Comparison of ENCODE assay signal across 8 cellular contexts in genomic region chr10:27099448-27099847, GRCh38. TPM values are rescaled to one million over a fixed set of nuclear protein-coding genes. Genes with fewer than 3 reads are reported as not detected.
DNase-seq lines count a peak whose midpoint lies in the region; ATAC-seq and TF ChIP-seq lines count a peak whose summit lies in the region.

No MANE protein-coding gene starts in this region.

- H3K27me3 Mint-ChIP-seq in activated T-cell treated with anti-CD3 and anti-CD28 coated beads, Interleukin-2, amount 50 U/mL, for 24 hours, result no peaks in the 10 kb centered on the region

- intact Hi-C loops in ascending aorta (cut with DNase I) (no loop called here), right lobe of liver (cut with DNase I) (no loop called here), tibial artery (cut with DNase I; ENCODE audit: low total_unique reads) (no loop called here)

- WGBS in right lobe of liver (ENCODE audit: insufficient coverage, low coverage, low lambda C conversion rate, missing lambda C conversion rate), result 48% methylated on average over 11 of the region's 11 CpGs

- no peak for TF ChIP-seq POLR2A in right lobe of liver (IDR thresholded peaks at IDR 0.05)

- peaks cover 43% of the 10 kb centered on the region for H3K4me1 Mint-ChIP-seq in activated T-cell treated with anti-CD3 and anti-CD28 coated beads, Interleukin-2, amount 50 U/mL, for 24 hours (ENCODE audit: low read depth)

- H3K9me3 ChIP-seq in ascending aorta (no peaks in the 10 kb centered on the region), right lobe of liver (no peaks in the 10 kb centered on the region), tibial artery (no peaks in the 10 kb centered on the region)

- peak overlapping the region; percentile 89 for H3K4me3 Mint-ChIP-seq in activated T-cell treated with anti-CD3 and anti-CD28 coated beads, Interleukin-2, amount 50 U/mL, for 24 hours

- no peak for ATAC-seq in right lobe of liver

- H3K27me3 ChIP-seq in ascending aorta (no peaks in the 10 kb centered on the region), right lobe of liver (no peaks in the 10 kb centered on the region), tibial artery (no peaks in the 10 kb centered on the region)

- H3K27ac ChIP-seq in ascending aorta, result peak overlapping the region; percentile 84 to 85
- peak overlapping the region in 1 of 3 donors; percentile 78 for H3K27ac ChIP-seq in right lobe of liver
- H3K27ac ChIP-seq in tibial artery, result peak overlapping the region; percentile 90 to 93

- H3K4me3 ChIP-seq in ascending aorta (peak overlapping the region; percentile 66 to 74), right lobe of liver (peak overlapping the region; percentile 65 to 95 (median 89)), tibial artery (peak overlapping the region; percentile 73 to 74)

- peaks cover 0 to 6% of the 10 kb centered on the region in 2 donors for H3K4me1 ChIP-seq in ascending aorta
- H3K4me1 ChIP-seq in right lobe of liver, result peaks cover 0 to 4% (median 0%) of the 10 kb centered on the region in 4 donors
- peaks cover 0 to 18% (median 9%) of the 10 kb centered on the region in 4 donors for H3K4me1 ChIP-seq in tibial artery

- no peak for TF ChIP-seq CTCF in ascending aorta (IDR thresholded peaks at IDR 0.05)
- no peak for TF ChIP-seq CTCF in right lobe of liver (IDR thresholded peaks at IDR 0.05)
- no peak for TF ChIP-seq CTCF in tibial artery (IDR thresholded peaks at IDR 0.05)

- no peak for DNase-seq in activated T-cell treated with anti-CD3 and anti-CD28 coated beads, Interleukin-2, amount 50 U/mL, for 24 hours
- DNase-seq in activated T-cell treated with anti-CD3 and anti-CD28 coated beads for 4 hours, result no peak
- no peak for DNase-seq in ascending aorta (ENCODE audit: low spot score in 2 of 2)
- DNase-seq in right lobe of liver, result no peak
- no peak for DNase-seq in tibial artery
- DNase-seq in central memory CD4-positive, alpha-beta T cell, result no peak
- no peak for DNase-seq in NCI-H748 (lab: John Stamatoyannopoulos, UW; ENCODE audit: unreplicated experiment)
- no peak for DNase-seq in SK-N-DZ (ENCODE audit: low spot score)

- peaks cover 17% of the 10 kb centered on the region for H3K36me3 Mint-ChIP-seq in activated T-cell treated with anti-CD3 and anti-CD28 coated beads, Interleukin-2, amount 50 U/mL, for 24 hours (ENCODE audit: low read depth)

- no peaks in the 10 kb centered on the region for H3K9me3 Mint-ChIP-seq in activated T-cell treated with anti-CD3 and anti-CD28 coated beads, Interleukin-2, amount 50 U/mL, for 24 hours

- H3K36me3 ChIP-seq in ascending aorta (no peaks in the 10 kb centered on the region), right lobe of liver (no peaks in the 10 kb centered on the region), tibial artery (no peaks in the 10 kb centered on the region)

- peak overlapping the region; percentile 98 for H3K27ac Mint-ChIP-seq in activated T-cell treated with anti-CD3 and anti-CD28 coated beads, Interleukin-2, amount 50 U/mL, for 24 hours

RNA-seq across cellular contexts. Expression of gene ANKRD26, which starts 0.8 kb away (rescaled TPM):
- total RNA-seq in ascending aorta (2.4 TPM), right lobe of liver (1 to 10 TPM; 2.1 to 4.3 (median 3.4) TPM)
- 6.0 TPM in 2 replicates for polyA plus RNA-seq in SK-N-DZ (2014; cell fraction: cytosol; rRNA removed)
- polyA plus RNA-seq in SK-N-DZ (2014; cell fraction: nucleus; rRNA removed), result 8.7 and 9.3 TPM in 2 replicates

RNA-seq across cellular contexts. Expression of gene YME1L1, which starts 54.7 kb away (rescaled TPM):
- total RNA-seq in ascending aorta, result 46.6 TPM
- total RNA-seq in right lobe of liver, result 10 to 100 TPM; 41.1 to 64.2 (median 53.8) TPM
- polyA plus RNA-seq in SK-N-DZ (2014; cell fraction: cytosol; rRNA removed), result 68.9 and 71.3 TPM in 2 replicates
- polyA plus RNA-seq in SK-N-DZ (2014; cell fraction: nucleus; rRNA removed), result 27.0 and 27.9 TPM in 2 replicates

RNA-seq across cellular contexts. Expression of gene MASTL, which starts 55.7 kb away (rescaled TPM):
- total RNA-seq in ascending aorta (11.8 TPM), right lobe of liver (1 to 10 TPM; 1.8 to 3.7 (median 2.8) TPM)
- polyA plus RNA-seq in SK-N-DZ (2014; cell fraction: cytosol; rRNA removed), result 34.8 and 39.3 TPM in 2 replicates
- 20.9 and 22.1 TPM in 2 replicates for polyA plus RNA-seq in SK-N-DZ (2014; cell fraction: nucleus; rRNA removed)
